17 cellular contexts compared by ENCODE assay signal in genomic region chr5:81606150-81606549, GRCh38.
"Had no signal": no experiment of that assay in that cellular context is flagged by ENCODE, and none has a peak within 500 bp of the region (broad histone marks: within the 10 kb centered on the region; RNA-seq: fewer than 3 reads in every experiment).

No MANE protein-coding gene starts in this region.

- H3K4me1 ChIP-seq: lower lobe of right lung, vagina had no signal

- H3K79me2 ChIP-seq: hepatocyte had no signal

- H2AFZ ChIP-seq: hepatocyte had no signal

- H3K4me2 ChIP-seq: hepatocyte had no signal

- H3K27me3 ChIP-seq: adrenal gland, hepatocyte, neutrophil, tibial nerve, vagina had no signal

- DNase-seq: activated B cell treated with CpG ODN at 0.5 μM for 24 hours; activated CD4-positive, alpha-beta T cell treated with anti-CD3 and anti-CD28 coated beads, Interleukin-2, amount 50 U/mL, for 1 hour; activated naive CD4-positive, alpha-beta T cell treated with anti-CD3 and anti-CD28 coated beads, Interleukin-2, amount 50 U/mL, for 16 hours; activated T-cell treated with anti-CD3 and anti-CD28 coated beads for 4 hours; adrenal gland; central memory CD4-positive, alpha-beta T cell; effector memory CD8-positive, alpha-beta T cell; erythroblast; left cardiac atrium; lower lobe of right lung; naive B cell; right cardiac atrium had no signal

- H3K36me3 ChIP-seq: lower lobe of right lung, neutrophil, vagina had no signal

- H3K9me3 ChIP-seq: adrenal gland, lower lobe of right lung had no signal

- H3K27ac ChIP-seq: adrenal gland, hepatocyte, lower lobe of right lung, neutrophil, tibial nerve, vagina had no signal

- ATAC-seq: effector memory CD8-positive, alpha-beta T cell; left cardiac atrium; lower lobe of right lung; right cardiac atrium; stimulated activated effector memory CD8-positive, alpha-beta T cell treated with anti-CD3 and anti-CD28 coated beads, Interleukin-12 subunit alpha, Interleukin-12 subunit beta, amount 100 ng/mL, for 72 hours had no signal

- H3K4me3 ChIP-seq: adrenal gland, hepatocyte, lower lobe of right lung, tibial nerve, vagina had no signal
